Comparison of ENCODE assay signal across 8 cellular contexts in genomic region chr12:31659087-31659942, GRCh38. TPM values are rescaled to one million over a fixed set of nuclear protein-coding genes. Genes with fewer than 3 reads are reported as not detected.
A peak's percentile ranks its signal among the peaks of the same experiment; 100 is the strongest.
DNase-seq lines count a peak whose midpoint lies in the region; ATAC-seq, FAIRE-seq and TF ChIP-seq lines count a peak whose summit lies in the region.

ETFBKMT (plus strand) TSS chr12:31659688; CDS start chr12:31661954, 2,266 bp downstream.

- H3K36me3 Mint-ChIP-seq in chondrocyte (ENCODE audit: low read depth), result peaks cover 3% of the 10 kb centered on the region

- peak within 1 kb of the TSS; percentile 93 to 98 for H3K27ac ChIP-seq in kidney (ENCODE audit: low read depth in 2 of 2, low read length in 2 of 2)

- H3K4me3 ChIP-seq in kidney (ENCODE audit: low read length in 2 of 2), result peak within 1 kb of the TSS; percentile 97 to 100

- ATAC-seq in GM19025 (IDR thresholded peaks at IDR 0.05; ENCODE audit: low read depth, unreplicated experiment) (peak; percentile 99), HG03342 (IDR thresholded peaks at IDR 0.05; ENCODE audit: unreplicated experiment) (peak; percentile 99)

- no peak for FAIRE-seq in kidney (lab: Jason Lieb, UNC)

- H3K27me3 Mint-ChIP-seq in chondrocyte (ENCODE audit: low read depth), result no peaks in the 10 kb centered on the region

- peak within 1 kb of the TSS; percentile 91 for H3K4me3 Mint-ChIP-seq in chondrocyte (ENCODE audit: unreplicated experiment)

- TF ChIP-seq CTCF in chondrocyte (IDR thresholded peaks at IDR 0.05) (peak; percentile 74), kidney (IDR thresholded peaks at IDR 0.05; ENCODE audit: borderline replicate concordance, extremely low read depth, insufficient read depth) (peak; percentile 31)

- DNase-seq in AG20443 (ENCODE audit: low spot score) (peak; percentile 91), NCI-H446 (lab: John Stamatoyannopoulos, UW) (peak; percentile 90 to 92), chondrocyte (ENCODE audit: low spot score) (no peak), kidney (peak; percentile 96)
- peak; percentile 90 for DNase-seq in activated CD4-positive, alpha-beta T cell treated with anti-CD3 and anti-CD28 coated beads for 1 hour
- DNase-seq in stimulated activated CD4-positive, alpha-beta T cell treated with anti-CD3 and anti-CD28 coated beads, Interleukin-15, amount 100 ng/mL, for 24 hours, result peak; percentile 94

- peak within 1 kb of the TSS; percentile 94 for H3K27ac Mint-ChIP-seq in chondrocyte (ENCODE audit: unreplicated experiment)

- intact Hi-C loops in kidney (cut with DNase I), result no loop called here

- peak within 1 kb of the TSS; percentile 82 to 99 for H3K9ac ChIP-seq in kidney (ENCODE audit: low read length in 2 of 2)

- no peaks in the 10 kb centered on the region for H3K9me3 Mint-ChIP-seq in chondrocyte (ENCODE audit: low read depth)

- H3K36me3 ChIP-seq in kidney (ENCODE audit: control insufficient read depth in 1 of 2, insufficient read depth in 2 of 2, low read length in 2 of 2), result no peaks in the 10 kb centered on the region

- peaks cover 2 to 4% of the 10 kb centered on the region in 2 donors for H3K4me1 ChIP-seq in kidney (ENCODE audit: control insufficient read depth in 1 of 2, insufficient read depth in 1 of 2, low read depth in 1 of 2, low read length in 2 of 2)

- peaks cover 8% of the 10 kb centered on the region for H3K4me1 Mint-ChIP-seq in chondrocyte (ENCODE audit: low read depth)

- no peaks in the 10 kb centered on the region for H3K9me3 ChIP-seq in kidney (ENCODE audit: control insufficient read depth in 1 of 2, low read length in 2 of 2)

RNA-seq across cellular contexts. Expression of gene ETFBKMT, which starts in this region (rescaled TPM):
- total RNA-seq in chondrocyte (3.2 to 4.8 TPM (median 3.4 TPM) in 3 replicates), kidney (8.2 TPM)
- polyA plus RNA-seq in kidney (ENCODE audit: insufficient read depth, low read depth, low replicate concordance), result 6.0 TPM
